In the genomic region with DNA sequence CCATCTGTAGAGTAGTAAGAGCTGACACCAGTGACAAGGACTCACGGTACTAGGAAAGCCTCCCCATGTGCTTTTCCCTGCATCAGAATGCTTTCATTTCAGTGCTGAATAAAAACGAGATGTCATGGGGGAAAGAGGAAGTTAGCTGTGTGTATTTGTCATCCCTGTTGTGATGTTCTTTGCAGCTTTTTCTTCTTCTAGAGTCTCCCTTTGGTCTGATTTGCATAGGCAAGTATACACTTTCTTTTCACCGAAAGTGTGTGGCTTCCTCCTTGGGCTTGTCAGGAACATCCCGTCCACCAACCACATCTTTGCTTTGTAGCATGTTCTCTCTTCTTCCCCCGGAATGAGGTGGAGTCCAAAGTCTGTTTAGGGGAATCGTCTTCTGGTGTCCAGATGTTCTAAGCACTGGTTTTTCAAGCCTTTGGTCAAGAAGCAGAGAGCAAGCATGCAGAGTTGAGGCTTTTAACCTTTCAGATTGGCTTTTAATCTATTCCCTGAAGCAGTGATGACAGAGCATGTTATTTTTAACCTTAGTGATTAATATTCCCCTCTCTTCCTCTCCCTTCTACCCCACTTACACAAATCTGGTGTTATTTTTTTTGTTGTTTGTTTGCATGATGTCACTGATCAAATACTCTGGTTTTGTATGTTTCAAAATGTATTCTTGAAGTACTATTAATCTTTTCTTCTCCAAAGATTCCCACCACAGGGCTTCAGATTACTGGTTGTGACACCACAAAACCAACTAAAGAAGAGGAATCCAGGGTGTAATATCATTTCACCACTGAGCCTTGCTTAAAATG, we compare ENCODE assay signal across 1 cellular context.
TF ChIP-seq lines count a peak whose summit lies in the region.

No MANE protein-coding gene starts in this region.

TF ChIP-seq in GM12878, 131 proteins besides CTCF, POLR2A, EP300 and RAD21 (continued from another document and continues in another):
- TF ChIP-seq, protein P1, sequence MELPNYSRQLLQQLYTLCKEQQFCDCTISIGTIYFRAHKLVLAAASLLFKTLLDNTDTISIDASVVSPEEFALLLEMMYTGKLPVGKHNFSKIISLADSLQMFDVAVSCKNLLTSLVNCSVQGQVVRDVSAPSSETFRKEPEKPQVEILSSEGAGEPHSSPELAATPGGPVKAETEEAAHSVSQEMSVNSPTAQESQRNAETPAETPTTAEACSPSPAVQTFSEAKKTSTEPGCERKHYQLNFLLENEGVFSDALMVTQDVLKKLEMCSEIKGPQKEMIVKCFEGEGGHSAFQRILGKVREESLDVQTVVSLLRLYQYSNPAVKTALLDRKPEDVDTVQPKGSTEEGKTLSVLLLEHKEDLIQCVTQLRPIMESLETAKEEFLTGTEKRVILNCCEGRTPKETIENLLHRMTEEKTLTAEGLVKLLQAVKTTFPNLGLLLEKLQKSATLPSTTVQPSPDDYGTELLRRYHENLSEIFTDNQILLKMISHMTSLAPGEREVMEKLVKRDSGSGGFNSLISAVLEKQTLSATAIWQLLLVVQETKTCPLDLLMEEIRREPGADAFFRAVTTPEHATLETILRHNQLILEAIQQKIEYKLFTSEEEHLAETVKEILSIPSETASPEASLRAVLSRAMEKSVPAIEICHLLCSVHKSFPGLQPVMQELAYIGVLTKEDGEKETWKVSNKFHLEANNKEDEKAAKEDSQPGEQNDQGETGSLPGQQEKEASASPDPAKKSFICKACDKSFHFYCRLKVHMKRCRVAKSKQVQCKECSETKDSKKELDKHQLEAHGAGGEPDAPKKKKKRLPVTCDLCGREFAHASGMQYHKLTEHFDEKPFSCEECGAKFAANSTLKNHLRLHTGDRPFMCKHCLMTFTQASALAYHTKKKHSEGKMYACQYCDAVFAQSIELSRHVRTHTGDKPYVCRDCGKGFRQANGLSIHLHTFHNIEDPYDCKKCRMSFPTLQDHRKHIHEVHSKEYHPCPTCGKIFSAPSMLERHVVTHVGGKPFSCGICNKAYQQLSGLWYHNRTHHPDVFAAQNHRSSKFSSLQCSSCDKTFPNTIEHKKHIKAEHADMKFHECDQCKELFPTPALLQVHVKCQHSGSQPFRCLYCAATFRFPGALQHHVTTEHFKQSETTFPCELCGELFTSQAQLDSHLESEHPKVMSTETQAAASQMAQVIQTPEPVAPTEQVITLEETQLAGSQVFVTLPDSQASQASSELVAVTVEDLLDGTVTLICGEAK (IDR thresholded peaks at IDR 0.05; ENCODE audit: borderline replicate concordance): no peak
- TF ChIP-seq BACH1 (IDR thresholded peaks at IDR 0.05; ENCODE audit: borderline replicate concordance): no peak
- peak in 1 of 2 experiments; percentile 81; a peak in 2 of 4 replicates for TF ChIP-seq ETV6 (conservative IDR thresholded peaks at IDR 0.05 in 1 of 2, IDR thresholded peaks at IDR 0.05 in 1 of 2; ENCODE audit: borderline replicate concordance in 1 of 2, low read depth in 1 of 2)
- TF ChIP-seq FOXM1 (IDR thresholded peaks at IDR 0.05; ENCODE audit: low read depth, low read length): 0 out of 2 replicates have a peak, but pooled peaks have one; percentile 13
- TF ChIP-seq CBFB (IDR thresholded peaks at IDR 0.05; ENCODE audit: low read depth): 0 out of 2 replicates have a peak, but pooled peaks have one; percentile 37
- no peak for TF ChIP-seq SREBF1 (IDR thresholded peaks at IDR 0.05; ENCODE audit: low read length)
- no peak for TF ChIP-seq LARP7 (IDR thresholded peaks at IDR 0.05)
- TF ChIP-seq, protein P2, sequence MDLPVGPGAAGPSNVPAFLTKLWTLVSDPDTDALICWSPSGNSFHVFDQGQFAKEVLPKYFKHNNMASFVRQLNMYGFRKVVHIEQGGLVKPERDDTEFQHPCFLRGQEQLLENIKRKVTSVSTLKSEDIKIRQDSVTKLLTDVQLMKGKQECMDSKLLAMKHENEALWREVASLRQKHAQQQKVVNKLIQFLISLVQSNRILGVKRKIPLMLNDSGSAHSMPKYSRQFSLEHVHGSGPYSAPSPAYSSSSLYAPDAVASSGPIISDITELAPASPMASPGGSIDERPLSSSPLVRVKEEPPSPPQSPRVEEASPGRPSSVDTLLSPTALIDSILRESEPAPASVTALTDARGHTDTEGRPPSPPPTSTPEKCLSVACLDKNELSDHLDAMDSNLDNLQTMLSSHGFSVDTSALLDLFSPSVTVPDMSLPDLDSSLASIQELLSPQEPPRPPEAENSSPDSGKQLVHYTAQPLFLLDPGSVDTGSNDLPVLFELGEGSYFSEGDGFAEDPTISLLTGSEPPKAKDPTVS (IDR thresholded peaks at IDR 0.05; ENCODE audit: low read depth, low read length): no peak
- no peak for TF ChIP-seq ZNF622 (IDR thresholded peaks at IDR 0.05)
- TF ChIP-seq, protein P3, sequence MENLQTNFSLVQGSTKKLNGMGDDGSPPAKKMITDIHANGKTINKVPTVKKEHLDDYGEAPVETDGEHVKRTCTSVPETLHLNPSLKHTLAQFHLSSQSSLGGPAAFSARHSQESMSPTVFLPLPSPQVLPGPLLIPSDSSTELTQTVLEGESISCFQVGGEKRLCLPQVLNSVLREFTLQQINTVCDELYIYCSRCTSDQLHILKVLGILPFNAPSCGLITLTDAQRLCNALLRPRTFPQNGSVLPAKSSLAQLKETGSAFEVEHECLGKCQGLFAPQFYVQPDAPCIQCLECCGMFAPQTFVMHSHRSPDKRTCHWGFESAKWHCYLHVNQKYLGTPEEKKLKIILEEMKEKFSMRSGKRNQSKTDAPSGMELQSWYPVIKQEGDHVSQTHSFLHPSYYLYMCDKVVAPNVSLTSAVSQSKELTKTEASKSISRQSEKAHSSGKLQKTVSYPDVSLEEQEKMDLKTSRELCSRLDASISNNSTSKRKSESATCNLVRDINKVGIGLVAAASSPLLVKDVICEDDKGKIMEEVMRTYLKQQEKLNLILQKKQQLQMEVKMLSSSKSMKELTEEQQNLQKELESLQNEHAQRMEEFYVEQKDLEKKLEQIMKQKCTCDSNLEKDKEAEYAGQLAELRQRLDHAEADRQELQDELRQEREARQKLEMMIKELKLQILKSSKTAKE (IDR thresholded peaks at IDR 0.05; ENCODE audit: low read depth, poor library complexity, severe bottlenecking): peak; percentile 82
- 0 out of 2 replicates have a peak, but pooled peaks have one; percentile 29 for TF ChIP-seq CREM (IDR thresholded peaks at IDR 0.05; ENCODE audit: low read depth)
- TF ChIP-seq JUNB (IDR thresholded peaks at IDR 0.05): peak; percentile 80
- TF ChIP-seq YBX1 (IDR thresholded peaks at IDR 0.05): no peak
- peak; percentile 92 for TF ChIP-seq EED (IDR thresholded peaks at IDR 0.05; ENCODE audit: low read depth)
- TF ChIP-seq SPI1 (IDR thresholded peaks at IDR 0.05; ENCODE audit: borderline replicate concordance, insufficient read depth, low read depth, low read length): peak; percentile 57
- 0 out of 2 replicates have a peak, but pooled peaks have one; percentile 35 for TF ChIP-seq HDGF (IDR thresholded peaks at IDR 0.05)
- TF ChIP-seq, protein P4, sequence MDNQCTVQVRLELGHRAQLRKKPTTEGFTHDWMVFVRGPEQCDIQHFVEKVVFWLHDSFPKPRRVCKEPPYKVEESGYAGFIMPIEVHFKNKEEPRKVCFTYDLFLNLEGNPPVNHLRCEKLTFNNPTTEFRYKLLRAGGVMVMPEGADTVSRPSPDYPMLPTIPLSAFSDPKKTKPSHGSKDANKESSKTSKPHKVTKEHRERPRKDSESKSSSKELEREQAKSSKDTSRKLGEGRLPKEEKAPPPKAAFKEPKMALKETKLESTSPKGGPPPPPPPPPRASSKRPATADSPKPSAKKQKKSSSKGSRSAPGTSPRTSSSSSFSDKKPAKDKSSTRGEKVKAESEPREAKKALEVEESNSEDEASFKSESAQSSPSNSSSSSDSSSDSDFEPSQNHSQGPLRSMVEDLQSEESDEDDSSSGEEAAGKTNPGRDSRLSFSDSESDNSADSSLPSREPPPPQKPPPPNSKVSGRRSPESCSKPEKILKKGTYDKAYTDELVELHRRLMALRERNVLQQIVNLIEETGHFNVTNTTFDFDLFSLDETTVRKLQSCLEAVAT (IDR thresholded peaks at IDR 0.05): 0 out of 2 replicates have a peak, but pooled peaks have one; percentile 35
- TF ChIP-seq, protein P5, sequence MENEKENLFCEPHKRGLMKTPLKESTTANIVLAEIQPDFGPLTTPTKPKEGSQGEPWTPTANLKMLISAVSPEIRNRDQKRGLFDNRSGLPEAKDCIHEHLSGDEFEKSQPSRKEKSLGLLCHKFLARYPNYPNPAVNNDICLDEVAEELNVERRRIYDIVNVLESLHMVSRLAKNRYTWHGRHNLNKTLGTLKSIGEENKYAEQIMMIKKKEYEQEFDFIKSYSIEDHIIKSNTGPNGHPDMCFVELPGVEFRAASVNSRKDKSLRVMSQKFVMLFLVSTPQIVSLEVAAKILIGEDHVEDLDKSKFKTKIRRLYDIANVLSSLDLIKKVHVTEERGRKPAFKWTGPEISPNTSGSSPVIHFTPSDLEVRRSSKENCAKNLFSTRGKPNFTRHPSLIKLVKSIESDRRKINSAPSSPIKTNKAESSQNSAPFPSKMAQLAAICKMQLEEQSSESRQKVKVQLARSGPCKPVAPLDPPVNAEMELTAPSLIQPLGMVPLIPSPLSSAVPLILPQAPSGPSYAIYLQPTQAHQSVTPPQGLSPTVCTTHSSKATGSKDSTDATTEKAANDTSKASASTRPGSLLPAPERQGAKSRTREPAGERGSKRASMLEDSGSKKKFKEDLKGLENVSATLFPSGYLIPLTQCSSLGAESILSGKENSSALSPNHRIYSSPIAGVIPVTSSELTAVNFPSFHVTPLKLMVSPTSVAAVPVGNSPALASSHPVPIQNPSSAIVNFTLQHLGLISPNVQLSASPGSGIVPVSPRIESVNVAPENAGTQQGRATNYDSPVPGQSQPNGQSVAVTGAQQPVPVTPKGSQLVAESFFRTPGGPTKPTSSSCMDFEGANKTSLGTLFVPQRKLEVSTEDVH (IDR thresholded peaks at IDR 0.05; ENCODE audit: low read depth, partially characterized antibody): no peak
- no peak for TF ChIP-seq JUND (IDR thresholded peaks at IDR 0.05; ENCODE audit: low read depth, low read length)
- TF ChIP-seq NFIC (IDR thresholded peaks at IDR 0.05; ENCODE audit: low read depth, low read length): peak; percentile 82
- peak; percentile 97 to 98 for TF ChIP-seq IKZF2 (IDR thresholded peaks at IDR 0.05)
- TF ChIP-seq, protein P6, sequence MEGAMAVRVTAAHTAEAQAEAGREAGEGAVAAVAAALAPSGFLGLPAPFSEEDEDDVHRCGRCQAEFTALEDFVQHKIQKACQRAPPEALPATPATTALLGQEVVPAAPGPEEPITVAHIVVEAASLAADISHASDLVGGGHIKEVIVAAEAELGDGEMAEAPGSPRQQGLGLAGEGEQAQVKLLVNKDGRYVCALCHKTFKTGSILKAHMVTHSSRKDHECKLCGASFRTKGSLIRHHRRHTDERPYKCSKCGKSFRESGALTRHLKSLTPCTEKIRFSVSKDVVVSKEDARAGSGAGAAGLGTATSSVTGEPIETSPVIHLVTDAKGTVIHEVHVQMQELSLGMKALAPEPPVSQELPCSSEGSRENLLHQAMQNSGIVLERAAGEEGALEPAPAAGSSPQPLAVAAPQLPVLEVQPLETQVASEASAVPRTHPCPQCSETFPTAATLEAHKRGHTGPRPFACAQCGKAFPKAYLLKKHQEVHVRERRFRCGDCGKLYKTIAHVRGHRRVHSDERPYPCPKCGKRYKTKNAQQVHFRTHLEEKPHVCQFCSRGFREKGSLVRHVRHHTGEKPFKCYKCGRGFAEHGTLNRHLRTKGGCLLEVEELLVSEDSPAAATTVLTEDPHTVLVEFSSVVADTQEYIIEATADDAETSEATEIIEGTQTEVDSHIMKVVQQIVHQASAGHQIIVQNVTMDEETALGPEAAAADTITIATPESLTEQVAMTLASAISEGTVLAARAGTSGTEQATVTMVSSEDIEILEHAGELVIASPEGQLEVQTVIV (IDR thresholded peaks at IDR 0.05; ENCODE audit: borderline replicate concordance, partially characterized antibody): no peak
- peak; percentile 38 for TF ChIP-seq MEF2B (IDR thresholded peaks at IDR 0.05; ENCODE audit: partially characterized antibody, poor library complexity, severe bottlenecking)
- TF ChIP-seq SP1 (IDR thresholded peaks at IDR 0.05; ENCODE audit: low read depth, low read length): peak; percentile 25
- peak; percentile 58; the same call in 1 of the 2 replicates for TF ChIP-seq PML (IDR thresholded peaks at IDR 0.05; ENCODE audit: low read length)
- TF ChIP-seq HCFC1 (IDR thresholded peaks at IDR 0.05; ENCODE audit: low read length): no peak
- no peak for TF ChIP-seq BRCA1 (IDR thresholded peaks at IDR 0.05; ENCODE audit: low read depth, low read length)
- peak; percentile 76 for TF ChIP-seq MTA2 (IDR thresholded peaks at IDR 0.05; ENCODE audit: low read depth)
- TF ChIP-seq, protein P7, sequence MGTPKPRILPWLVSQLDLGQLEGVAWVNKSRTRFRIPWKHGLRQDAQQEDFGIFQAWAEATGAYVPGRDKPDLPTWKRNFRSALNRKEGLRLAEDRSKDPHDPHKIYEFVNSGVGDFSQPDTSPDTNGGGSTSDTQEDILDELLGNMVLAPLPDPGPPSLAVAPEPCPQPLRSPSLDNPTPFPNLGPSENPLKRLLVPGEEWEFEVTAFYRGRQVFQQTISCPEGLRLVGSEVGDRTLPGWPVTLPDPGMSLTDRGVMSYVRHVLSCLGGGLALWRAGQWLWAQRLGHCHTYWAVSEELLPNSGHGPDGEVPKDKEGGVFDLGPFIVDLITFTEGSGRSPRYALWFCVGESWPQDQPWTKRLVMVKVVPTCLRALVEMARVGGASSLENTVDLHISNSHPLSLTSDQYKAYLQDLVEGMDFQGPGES (IDR thresholded peaks at IDR 0.05): no peak
- no peak for TF ChIP-seq MEF2A (IDR thresholded peaks at IDR 0.05; ENCODE audit: insufficient read depth, low read depth, low read length)
- no peak for TF ChIP-seq NR2C2 (IDR thresholded peaks at IDR 0.05; ENCODE audit: borderline replicate concordance, control insufficient read depth, insufficient read length, low read depth)
- TF ChIP-seq RAD51 (IDR thresholded peaks at IDR 0.05): no peak
- TF ChIP-seq ZBED1 (IDR thresholded peaks at IDR 0.05; ENCODE audit: borderline replicate concordance): no peak
- TF ChIP-seq NR2F1 (conservative IDR thresholded peaks at IDR 0.05): no peak
- no peak for TF ChIP-seq RB1 (IDR thresholded peaks at IDR 0.05; ENCODE audit: borderline replicate concordance)
- no peak; the same call in 1 of the 2 replicates for TF ChIP-seq CREB1 (IDR thresholded peaks at IDR 0.05; ENCODE audit: low read depth)
- TF ChIP-seq SMAD5 (IDR thresholded peaks at IDR 0.05; ENCODE audit: low read depth): no peak
- peak; percentile 84; the same call in 1 of the 2 replicates for TF ChIP-seq NBN (IDR thresholded peaks at IDR 0.05)
- peak; percentile 41 for TF ChIP-seq MYC (IDR thresholded peaks at IDR 0.05; ENCODE audit: insufficient read depth, insufficient read length, insufficient replicate concordance, low read length, severe bottlenecking)
- no peak; the same call in 1 of the 2 replicates for TF ChIP-seq MTA3 (IDR thresholded peaks at IDR 0.05; ENCODE audit: borderline replicate concordance, low read length)
